ENCODE assay signal across 28 cellular contexts in the genomic region with DNA sequence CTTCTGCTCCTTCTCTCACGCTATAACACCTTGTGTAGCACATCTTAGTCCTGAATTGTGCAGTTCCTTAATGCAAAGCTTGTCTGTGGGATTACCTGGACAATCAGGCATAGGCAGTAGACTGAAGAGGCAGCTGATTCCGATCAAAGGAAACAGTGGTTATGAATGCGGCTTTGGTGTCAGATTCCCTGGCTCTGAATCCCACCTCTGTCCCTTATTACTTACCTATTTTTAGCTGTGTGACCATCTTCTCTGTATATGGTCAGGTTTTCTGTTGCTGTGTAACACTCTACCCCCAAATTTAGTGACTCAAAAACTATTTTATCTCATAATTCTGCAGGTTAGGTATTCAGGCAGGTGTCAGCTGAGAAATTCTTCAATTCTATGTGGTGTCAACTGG.
"Had no signal": no experiment of that assay in that cellular context is flagged by ENCODE, and none has a peak within 500 bp of the region (broad histone marks: within the 10 kb centered on the region; RNA-seq: fewer than 3 reads in every experiment).

No MANE protein-coding gene starts in this region.

- H3K27ac ChIP-seq: colonic mucosa, epithelial cell of prostate, gastroesophageal sphincter, heart left ventricle, hepatocyte, left lung, prostate gland, sigmoid colon, skin epidermis, spleen, thoracic aorta, tibial nerve, upper lobe of right lung, uterus had no signal

- H3K27me3 Mint-ChIP-seq: dendritic cell treated with granulocyte-macrophage colony-stimulating factor and Interleukin-4, amounts not matched to agents 40 ng/mL and 50 ng/mL, for 4 days; naive thymus-derived CD8-positive, alpha-beta T cell; stimulated activated memory B cell treated with anti-CD40 and anti-IgM and Interleukin-4, amounts not matched to agents 10 μg/mL and 1 μg/mL and 100 μg/mL, for 72 hours; stimulated activated naive CD8-positive, alpha-beta T cell treated with anti-CD3 and anti-CD28 coated beads, Interleukin-15, Interleukin-2, amounts not matched to agents 100 ng/mL and 50 ng/mL, for 24 hours had no signal

- ATAC-seq: esophagus mucosa; gastroesophageal sphincter; heart left ventricle; left lung; naive thymus-derived CD8-positive, alpha-beta T cell; right cardiac atrium; stimulated activated memory B cell treated with anti-CD40 and anti-IgM and Interleukin-4, amounts not matched to agents 10 μg/mL and 1 μg/mL and 100 μg/mL, for 72 hours; upper lobe of right lung had no signal

- H3K27ac Mint-ChIP-seq: dendritic cell treated with granulocyte-macrophage colony-stimulating factor and Interleukin-4, amounts not matched to agents 40 ng/mL and 50 ng/mL, for 4 days; endodermal cell; stimulated activated memory B cell treated with anti-CD40 and anti-IgM and Interleukin-4, amounts not matched to agents 10 μg/mL and 1 μg/mL and 100 μg/mL, for 72 hours; stimulated activated naive CD8-positive, alpha-beta T cell treated with anti-CD3 and anti-CD28 coated beads, Interleukin-15, Interleukin-2, amounts not matched to agents 100 ng/mL and 50 ng/mL, for 24 hours had no signal

- DNase-seq: colonic mucosa; effector CD8-positive, alpha-beta T cell; endodermal cell; foreskin fibroblast; heart left ventricle; kidney; left lung; mesenchymal stem cell; midbrain; naive thymus-derived CD8-positive, alpha-beta T cell; nucleus accumbens; right cardiac atrium; sigmoid colon; spleen; stimulated activated CD4-positive, alpha-beta T cell treated with anti-CD3 and anti-CD28 coated beads, Interleukin-4, amount 100 ng/mL, for 4 hours; upper lobe of right lung; uterus had no signal

- H3K36me3 ChIP-seq: colonic mucosa, left lung, prostate gland, thoracic aorta, uterus had no signal

- H3K4me3 Mint-ChIP-seq: dendritic cell treated with granulocyte-macrophage colony-stimulating factor and Interleukin-4, amounts not matched to agents 40 ng/mL and 50 ng/mL, for 4 days; endodermal cell; stimulated activated memory B cell treated with anti-CD40 and anti-IgM and Interleukin-4, amounts not matched to agents 10 μg/mL and 1 μg/mL and 100 μg/mL, for 72 hours; stimulated activated naive CD8-positive, alpha-beta T cell treated with anti-CD3 and anti-CD28 coated beads, Interleukin-15, Interleukin-2, amounts not matched to agents 100 ng/mL and 50 ng/mL, for 24 hours had no signal

- H3K4me3 ChIP-seq: colonic mucosa, gastroesophageal sphincter, heart left ventricle, hepatocyte, left lung, prostate gland, sigmoid colon, skin epidermis, spleen, thoracic aorta, tibial nerve, upper lobe of right lung, uterus had no signal

- H3K9me3 Mint-ChIP-seq: dendritic cell treated with granulocyte-macrophage colony-stimulating factor and Interleukin-4, amounts not matched to agents 40 ng/mL and 50 ng/mL, for 4 days; endodermal cell; naive thymus-derived CD8-positive, alpha-beta T cell; stimulated activated naive CD8-positive, alpha-beta T cell treated with anti-CD3 and anti-CD28 coated beads, Interleukin-15, Interleukin-2, amounts not matched to agents 100 ng/mL and 50 ng/mL, for 24 hours had no signal

- H3K9me3 ChIP-seq: colonic mucosa, gastroesophageal sphincter, heart left ventricle, left lung, prostate gland, sigmoid colon, spleen, thoracic aorta, tibial nerve, upper lobe of right lung, uterus had no signal
